29 cellular contexts compared by ENCODE assay signal in genomic region chr5:100546041-100546440, GRCh38.
"Had no signal": no experiment of that assay in that cellular context is flagged by ENCODE, and none has a peak within 500 bp of the region (broad histone marks: within the 10 kb centered on the region; RNA-seq: fewer than 3 reads in every experiment).

No MANE protein-coding gene starts in this region.

- H3K4me3 ChIP-seq: adrenal gland, body of pancreas, colonic mucosa, esophagus squamous epithelium, gastrocnemius medialis, heart left ventricle had no signal

- H3K27me3 ChIP-seq: adrenal gland, body of pancreas, colonic mucosa, esophagus squamous epithelium, foreskin keratinocyte, gastrocnemius medialis, heart left ventricle had no signal

- H3K9me3 ChIP-seq: adrenal gland, body of pancreas, colonic mucosa, esophagus squamous epithelium, gastrocnemius medialis, heart left ventricle had no signal

- DNase-seq: activated CD4-positive, alpha-beta memory T cell treated with anti-CD3 and anti-CD28 coated beads for 36 hours; activated CD4-positive, alpha-beta T cell treated with anti-CD3 and anti-CD28 coated beads for 36 hours; activated CD4-positive, alpha-beta T cell treated with anti-CD3 and anti-CD28 coated beads, Interleukin-2, amount 10 ng/mL, durations not matched to agents 24 days and 14 days; activated CD4-positive, CD25-positive, alpha-beta regulatory T cell; activated CD4-positive, CD25-positive, alpha-beta regulatory T cell treated with anti-CD3 and anti-CD28 coated beads, Interleukin-2, amount 50 U/mL, for 72 hours; activated CD8-positive, alpha-beta memory T cell treated with anti-CD3 and anti-CD28 coated beads, Interleukin-2, amount 10 ng/mL, durations not matched to agents 7 days and 5 days; activated CD8-positive, alpha-beta memory T cell treated with anti-CD3 and anti-CD28 coated beads, Interleukin-2, amount 50 U/mL, for 4 hours; activated CD8-positive, alpha-beta T cell treated with anti-CD3 and anti-CD28 coated beads, Interleukin-2, amount 10 ng/mL, durations not matched to agents 7 days and 5 days; activated effector memory CD4-positive, alpha-beta T cell treated with anti-CD3 and anti-CD28 coated beads, Interleukin-2, amount 50 U/mL, for 16 hours; activated naive CD4-positive, alpha-beta T cell treated with anti-CD3 and anti-CD28 coated beads for 36 hours; activated naive CD8-positive, alpha-beta T cell treated with anti-CD3 and anti-CD28 coated beads for 36 hours; activated naive CD8-positive, alpha-beta T cell treated with anti-CD3 and anti-CD28 coated beads, Interleukin-2, amount 50 U/mL, for 24 hours; activated T-cell treated with anti-CD3 and anti-CD28 coated beads, Interleukin-2, amount 50 U/mL, for 1 hour; activated T-cell treated with anti-CD3 and anti-CD28 coated beads, Interleukin-2, amount 50 U/mL, for 48 hours; adrenal gland; amygdala; aorta; body of pancreas; caudate nucleus; cerebellar nuclear complex; colonic mucosa; effector CD8-positive, alpha-beta T cell; esophagus squamous epithelium; foreskin keratinocyte; gastrocnemius medialis; glutamatergic neuron; heart left ventricle; T-helper 2 cell had no signal

- ATAC-seq: activated CD4-positive, alpha-beta T cell treated with anti-CD3 and anti-CD28 coated beads for 36 hours; activated CD8-positive, alpha-beta memory T cell treated with anti-CD3 and anti-CD28 coated beads, Interleukin-2, amount 10 ng/mL, durations not matched to agents 7 days and 5 days; activated CD8-positive, alpha-beta T cell treated with anti-CD3 and anti-CD28 coated beads, Interleukin-2, amount 10 ng/mL, durations not matched to agents 7 days and 5 days; activated naive CD8-positive, alpha-beta T cell treated with anti-CD3 and anti-CD28 coated beads, Interleukin-2, amount 50 U/mL, for 24 hours; body of pancreas; foreskin keratinocyte; gastrocnemius medialis; heart left ventricle had no signal

- H3K27ac ChIP-seq: adrenal gland, body of pancreas, colonic mucosa, epithelial cell of prostate, esophagus squamous epithelium, foreskin keratinocyte, gastrocnemius medialis, heart left ventricle had no signal

- H3K36me3 ChIP-seq: adrenal gland, colonic mucosa, esophagus squamous epithelium, gastrocnemius medialis, heart left ventricle had no signal

- H3K4me1 ChIP-seq: colonic mucosa had no signal
